ENCODE assay signal across 13 cellular contexts in genomic region chr17:73090396-73091202, GRCh38. TPM values are rescaled to one million over a fixed set of nuclear protein-coding genes. Genes with fewer than 3 reads are reported as not detected.
DNase-seq lines count a peak whose midpoint lies in the region; ATAC-seq and TF ChIP-seq lines count a peak whose summit lies in the region.
"Had no signal": no experiment of that assay in that cellular context is flagged by ENCODE, and none has a peak within 500 bp of the region (broad histone marks: within the 10 kb centered on the region; RNA-seq: fewer than 3 reads in every experiment).

No MANE protein-coding gene starts in this region.

- H3K36me3 Mint-ChIP-seq in CD8-positive, alpha-beta T cell: peaks cover 28% of the 10 kb centered on the region
- peaks cover 11% of the 10 kb centered on the region for H3K36me3 Mint-ChIP-seq in natural killer cell treated with Interleukin-12 subunit alpha and Interleukin-12 subunit beta and Interleukin-15 and Interleukin-18, amount 100 ng/mL, for 72 hours

- ATAC-seq in CD8-positive, alpha-beta T cell: no peak
- ATAC-seq in natural killer cell treated with Interleukin-12 subunit alpha and Interleukin-12 subunit beta and Interleukin-15 and Interleukin-18, amount 100 ng/mL, for 72 hours: no peak

- H4K20me1 ChIP-seq in Karpas-422 (ENCODE audit: insufficient read depth, low read depth, low read length): no peaks in the 10 kb centered on the region

- H3K9me3 ChIP-seq in CD8-positive, alpha-beta T cell (ENCODE audit: low read length): no peaks in the 10 kb centered on the region
- H3K9me3 ChIP-seq in Karpas-422 (ENCODE audit: low read length) (no peaks in the 10 kb centered on the region), ascending aorta (no peaks in the 10 kb centered on the region)
- H3K9me3 ChIP-seq: thoracic aorta had no signal

- H3K4me3 ChIP-seq in CD8-positive, alpha-beta T cell (ENCODE audit: low read depth, low read length): no peak overlapping the region
- H3K4me3 ChIP-seq in Karpas-422 (ENCODE audit: low read length) (peak overlapping the region; percentile 7; the same call in 1 of the 2 replicates), ascending aorta (no peak overlapping the region)

- peaks cover 45% of the 10 kb centered on the region for H3K79me2 ChIP-seq in Karpas-422 (ENCODE audit: low read length)

- H2AFZ ChIP-seq in Karpas-422 (ENCODE audit: low read length): no peak overlapping the region

- no peaks in the 10 kb centered on the region for H3K9me3 Mint-ChIP-seq in CD8-positive, alpha-beta T cell
- H3K9me3 Mint-ChIP-seq in natural killer cell treated with Interleukin-12 subunit alpha and Interleukin-12 subunit beta and Interleukin-15 and Interleukin-18, amount 100 ng/mL, for 72 hours: no peaks in the 10 kb centered on the region
- H3K9me3 Mint-ChIP-seq: activated CD4-positive, alpha-beta memory T cell treated with anti-CD3 and anti-CD28 coated beads, Interleukin-2, amount 10 ng/mL, durations not matched to agents 7 days and 5 days had no signal

- intact Hi-C loops in CD8-positive, alpha-beta T cell (cut with DNase I, micrococcal nuclease): loop anchor here in 1 of 2 experiments (5.0 kb wide), 2 partner anchors 142 to 222 kb away; partner anchors contain the start of gene CDC42EP4
- intact Hi-C loops in ascending aorta (cut with DNase I): loop anchor here (5.0 to 10.0 kb wide), 4 partner anchors 224 to 1784 kb away; partner anchors contain the start of genes CDC42EP4, FDXR, SDK2 and TTYH2

- peak overlapping the region; percentile 30 for H3K27ac Mint-ChIP-seq in CD8-positive, alpha-beta T cell
- H3K27ac Mint-ChIP-seq in natural killer cell treated with Interleukin-12 subunit alpha and Interleukin-12 subunit beta and Interleukin-15 and Interleukin-18, amount 100 ng/mL, for 72 hours: peak overlapping the region; percentile 2 to 26
- H3K27ac Mint-ChIP-seq: activated CD4-positive, alpha-beta memory T cell treated with anti-CD3 and anti-CD28 coated beads, Interleukin-2, amount 10 ng/mL, durations not matched to agents 7 days and 5 days had no signal

- H3K36me3 ChIP-seq in CD8-positive, alpha-beta T cell (ENCODE audit: insufficient read depth, low read length): peaks cover 3% of the 10 kb centered on the region
- H3K36me3 ChIP-seq in Karpas-422 (ENCODE audit: insufficient read depth, low read length) (peaks cover 21% of the 10 kb centered on the region), ascending aorta (no peaks in the 10 kb centered on the region)

- peak overlapping the region; percentile 23 for H3K4me3 Mint-ChIP-seq in CD8-positive, alpha-beta T cell
- H3K4me3 Mint-ChIP-seq in natural killer cell treated with Interleukin-12 subunit alpha and Interleukin-12 subunit beta and Interleukin-15 and Interleukin-18, amount 100 ng/mL, for 72 hours: peak overlapping the region; percentile 39

- H3K4me1 ChIP-seq in CD8-positive, alpha-beta T cell (ENCODE audit: insufficient read depth, low read length): peaks cover 17% of the 10 kb centered on the region
- H3K4me1 ChIP-seq in Karpas-422 (ENCODE audit: low read length): peaks cover 20% of the 10 kb centered on the region
- H3K4me1 ChIP-seq in ascending aorta: peaks cover 3 to 18% of the 10 kb centered on the region in 2 donors

- POLR2A ChIA-PET in CD8-positive, alpha-beta T cell (lab: Charles Lee): no interaction called here

- no peak for TF ChIP-seq CTCF in CD8-positive, alpha-beta T cell (IDR thresholded peaks at IDR 0.05)
- TF ChIP-seq CTCF in GM10266 (IDR thresholded peaks at IDR 0.05; ENCODE audit: control insufficient read depth, insufficient read depth, low read depth, missing control alignments) (no peak), ascending aorta (IDR thresholded peaks at IDR 0.05) (no peak)

- CTCF ChIA-PET in CD8-positive, alpha-beta T cell (lab: Charles Lee): interaction anchor here (1.9 kb wide), 1 partner anchor 363 kb away, joined by 9 read pairs; no protein-coding TSS in a partner anchor

- peak overlapping the region; percentile 95 for H3K4me2 ChIP-seq in Karpas-422 (ENCODE audit: low read depth, low read length, poor library complexity, severe bottlenecking)

- no peaks in the 10 kb centered on the region for H3K27me3 Mint-ChIP-seq in CD8-positive, alpha-beta T cell (ENCODE audit: low read depth)
- H3K27me3 Mint-ChIP-seq in natural killer cell treated with Interleukin-12 subunit alpha and Interleukin-12 subunit beta and Interleukin-15 and Interleukin-18, amount 100 ng/mL, for 72 hours: peaks cover 5 to 6% of the 10 kb centered on the region in 2 donors

- no peak overlapping the region for H3K27ac ChIP-seq in CD8-positive, alpha-beta T cell (ENCODE audit: low read depth, low read length)
- no peak overlapping the region; the same call in 1 of the 2 replicates for H3K27ac ChIP-seq in Karpas-422 (ENCODE audit: low read length)
- peak overlapping the region; percentile 96 for H3K27ac ChIP-seq in caudate nucleus (ENCODE audit: low read depth, low read length)
- H3K27ac ChIP-seq in ascending aorta: peak overlapping the region in 1 of 2 donors; percentile 9

- no peaks in the 10 kb centered on the region for H3K27me3 ChIP-seq in CD8-positive, alpha-beta T cell (ENCODE audit: insufficient read depth, low read length)
- H3K27me3 ChIP-seq in Karpas-422 (ENCODE audit: low read length) (no peaks in the 10 kb centered on the region), ascending aorta (no peaks in the 10 kb centered on the region)

- H3K4me1 Mint-ChIP-seq in CD8-positive, alpha-beta T cell (ENCODE audit: low read depth): peaks cover 34% of the 10 kb centered on the region
- H3K4me1 Mint-ChIP-seq in natural killer cell treated with Interleukin-12 subunit alpha and Interleukin-12 subunit beta and Interleukin-15 and Interleukin-18, amount 100 ng/mL, for 72 hours (ENCODE audit: low read depth in 2 of 2): peaks cover 24 to 38% of the 10 kb centered on the region in 2 donors

- peak overlapping the region; percentile 14; the same call in 1 of the 2 replicates for H3K9ac ChIP-seq in Karpas-422 (ENCODE audit: low read length)

- no peak for DNase-seq in CD8-positive, alpha-beta T cell
- DNase-seq in Karpas-422 (no peak), caudate nucleus (lab: John Stamatoyannopoulos, UW) (peak in 4 of 61 donors; percentile 5 to 17 (median 14)), AML-193 (lab: John Stamatoyannopoulos, UW) (no peak), GM10266 (ENCODE audit: extremely low spot score) (no peak), ascending aorta (ENCODE audit: low spot score in 2 of 2) (no peak)
- no peak for DNase-seq in natural killer cell treated with Interleukin-12 subunit alpha and Interleukin-12 subunit beta and Interleukin-15 and Interleukin-18, amount 100 ng/mL, for 72 hours (ENCODE audit: low spot score)
- no peak for DNase-seq in activated CD4-positive, CD25-positive, alpha-beta regulatory T cell (lab: John Stamatoyannopoulos, UW)
- DNase-seq: activated CD4-positive, alpha-beta memory T cell treated with anti-CD3 and anti-CD28 coated beads, Interleukin-2, amount 10 ng/mL, durations not matched to agents 7 days and 5 days; DMS153; HCEC 1CT; retina had no signal

- no peaks in the 10 kb centered on the region for H3K9me2 ChIP-seq in Karpas-422 (replicated peaks; ENCODE audit: insufficient read depth, low read length)

RNA-seq across cellular contexts. Expression of gene SLC39A11, which starts 1.9 kb away (rescaled TPM):
- 1 to 10 TPM; 8.4 TPM for total RNA-seq in CD8-positive, alpha-beta T cell
- total RNA-seq in Karpas-422 (2014; rRNA removed; shearing (Covaris generic); ENCODE audit: low replicate concordance): 49.6 and 69.7 TPM in 2 replicates
- 10 to 100 TPM; 25.6 to 56.1 TPM for total RNA-seq in natural killer cell treated with Interleukin-12 subunit alpha and Interleukin-12 subunit beta and Interleukin-15 and Interleukin-18, amount 100 ng/mL, for 72 hours
- total RNA-seq in ascending aorta: 4.9 TPM
